In the genomic region with DNA sequence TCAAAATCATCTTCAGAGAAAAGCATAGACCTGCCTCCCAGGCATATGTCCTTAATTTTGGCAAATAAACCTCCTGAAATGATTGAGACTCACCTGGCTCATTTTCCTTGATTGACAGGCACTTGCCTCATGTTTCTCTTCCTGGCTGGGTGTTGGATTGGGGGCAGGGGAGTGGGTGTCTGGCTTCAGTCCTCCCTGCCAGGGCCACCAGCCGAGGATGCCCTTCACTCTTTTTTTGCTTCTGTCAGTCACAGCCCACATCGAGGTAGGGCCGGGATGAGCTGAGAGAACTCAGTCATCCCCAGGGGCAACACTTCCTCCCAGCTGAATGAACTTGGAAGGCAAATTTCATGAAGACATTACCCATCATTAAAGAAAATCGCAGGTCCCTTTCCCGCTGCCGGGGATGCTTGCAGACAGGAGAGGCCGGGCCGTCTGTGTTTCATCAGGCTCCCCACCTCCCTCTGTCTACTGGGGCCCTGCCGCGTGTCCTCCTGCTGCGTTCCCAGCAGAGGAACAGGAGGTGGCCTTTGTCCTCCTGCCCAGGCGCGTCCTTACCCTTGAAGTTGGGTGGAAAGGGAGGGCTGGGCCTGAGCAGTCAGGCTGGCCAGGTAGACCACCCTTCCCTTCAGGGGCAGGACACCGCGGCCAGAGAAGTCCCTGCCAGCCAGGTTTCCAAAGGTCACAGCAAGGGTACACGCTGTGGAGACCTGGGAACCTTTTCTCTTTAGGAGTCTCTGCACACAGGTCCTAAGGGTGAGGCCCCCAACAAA, we compare ENCODE assay signal across 1 cellular context.
A peak's percentile ranks its signal among the peaks of the same experiment; 100 is the strongest.
TF ChIP-seq lines count a peak whose summit lies in the region.

No MANE protein-coding gene starts in this region.

TF ChIP-seq in HepG2, 621 proteins besides CTCF, POLR2A, EP300 and RAD21 (continued from another document and continues in another):
- no peak for TF ChIP-seq ZNF24 (IDR thresholded peaks at IDR 0.05)
- TF ChIP-seq, protein P1, sequence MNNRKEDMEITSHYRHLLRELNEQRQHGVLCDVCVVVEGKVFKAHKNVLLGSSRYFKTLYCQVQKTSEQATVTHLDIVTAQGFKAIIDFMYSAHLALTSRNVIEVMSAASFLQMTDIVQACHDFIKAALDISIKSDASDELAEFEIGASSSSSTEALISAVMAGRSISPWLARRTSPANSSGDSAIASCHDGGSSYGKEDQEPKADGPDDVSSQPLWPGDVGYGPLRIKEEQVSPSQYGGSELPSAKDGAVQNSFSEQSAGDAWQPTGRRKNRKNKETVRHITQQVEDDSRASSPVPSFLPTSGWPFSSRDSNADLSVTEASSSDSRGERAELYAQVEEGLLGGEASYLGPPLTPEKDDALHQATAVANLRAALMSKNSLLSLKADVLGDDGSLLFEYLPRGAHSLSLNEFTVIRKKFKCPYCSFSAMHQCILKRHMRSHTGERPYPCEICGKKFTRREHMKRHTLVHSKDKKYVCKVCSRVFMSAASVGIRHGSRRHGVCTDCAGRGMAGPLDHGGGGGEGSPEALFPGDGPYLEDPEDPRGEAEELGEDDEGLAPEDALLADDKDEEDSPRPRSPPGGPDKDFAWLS (CRISPR knock-in tag; IDR thresholded peaks at IDR 0.05; ENCODE audit: borderline replicate concordance), result no peak
- TF ChIP-seq ZNF101 (CRISPR knock-in tag; IDR thresholded peaks at IDR 0.05; ENCODE audit: borderline replicate concordance, low read depth), result no peak
- no peak for TF ChIP-seq ZNF670 (CRISPR knock-in tag; IDR thresholded peaks at IDR 0.05; ENCODE audit: borderline replicate concordance)
- no peak for TF ChIP-seq ZNF530 (CRISPR knock-in tag; IDR thresholded peaks at IDR 0.05; ENCODE audit: low read depth)
- no peak for TF ChIP-seq HHEX (CRISPR knock-in tag; IDR thresholded peaks at IDR 0.05)
- TF ChIP-seq NR2C2 (CRISPR knock-in tag; IDR thresholded peaks at IDR 0.05; ENCODE audit: borderline replicate concordance), result 0 out of 2 replicates have a peak, but pooled peaks have one; percentile 32
- no peak for TF ChIP-seq PITX1 (CRISPR knock-in tag; IDR thresholded peaks at IDR 0.05)
- TF ChIP-seq TRIM24 (CRISPR knock-in tag; IDR thresholded peaks at IDR 0.05), result no peak
- TF ChIP-seq ZNF292 (CRISPR knock-in tag; IDR thresholded peaks at IDR 0.05; ENCODE audit: borderline replicate concordance, low read depth), result 0 out of 2 replicates have a peak, but pooled peaks have one; percentile 69
- TF ChIP-seq ZNF781 (CRISPR knock-in tag; IDR thresholded peaks at IDR 0.05; ENCODE audit: borderline replicate concordance, not compliant biosample characterization), result no peak
- TF ChIP-seq, protein P2, sequence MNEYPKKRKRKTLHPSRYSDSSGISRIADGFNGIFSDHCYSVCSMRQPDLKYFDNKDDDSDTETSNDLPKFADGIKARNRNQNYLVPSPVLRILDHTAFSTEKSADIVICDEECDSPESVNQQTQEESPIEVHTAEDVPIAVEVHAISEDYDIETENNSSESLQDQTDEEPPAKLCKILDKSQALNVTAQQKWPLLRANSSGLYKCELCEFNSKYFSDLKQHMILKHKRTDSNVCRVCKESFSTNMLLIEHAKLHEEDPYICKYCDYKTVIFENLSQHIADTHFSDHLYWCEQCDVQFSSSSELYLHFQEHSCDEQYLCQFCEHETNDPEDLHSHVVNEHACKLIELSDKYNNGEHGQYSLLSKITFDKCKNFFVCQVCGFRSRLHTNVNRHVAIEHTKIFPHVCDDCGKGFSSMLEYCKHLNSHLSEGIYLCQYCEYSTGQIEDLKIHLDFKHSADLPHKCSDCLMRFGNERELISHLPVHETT (CRISPR knock-in tag; conservative IDR thresholded peaks at IDR 0.05), result no peak
- no peak for TF ChIP-seq PHB2 (IDR thresholded peaks at IDR 0.05; ENCODE audit: partially characterized antibody)
- TF ChIP-seq, protein P3, sequence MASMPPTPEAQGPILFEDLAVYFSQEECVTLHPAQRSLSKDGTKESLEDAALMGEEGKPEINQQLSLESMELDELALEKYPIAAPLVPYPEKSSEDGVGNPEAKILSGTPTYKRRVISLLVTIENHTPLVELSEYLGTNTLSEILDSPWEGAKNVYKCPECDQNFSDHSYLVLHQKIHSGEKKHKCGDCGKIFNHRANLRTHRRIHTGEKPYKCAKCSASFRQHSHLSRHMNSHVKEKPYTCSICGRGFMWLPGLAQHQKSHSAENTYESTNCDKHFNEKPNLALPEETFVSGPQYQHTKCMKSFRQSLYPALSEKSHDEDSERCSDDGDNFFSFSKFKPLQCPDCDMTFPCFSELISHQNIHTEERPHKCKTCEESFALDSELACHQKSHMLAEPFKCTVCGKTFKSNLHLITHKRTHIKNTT (CRISPR knock-in tag; IDR thresholded peaks at IDR 0.05), result no peak
- TF ChIP-seq, protein P4, sequence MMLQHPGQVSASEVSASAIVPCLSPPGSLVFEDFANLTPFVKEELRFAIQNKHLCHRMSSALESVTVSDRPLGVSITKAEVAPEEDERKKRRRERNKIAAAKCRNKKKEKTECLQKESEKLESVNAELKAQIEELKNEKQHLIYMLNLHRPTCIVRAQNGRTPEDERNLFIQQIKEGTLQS (CRISPR knock-in tag; IDR thresholded peaks at IDR 0.05), result no peak
- TF ChIP-seq NAIF1 (CRISPR knock-in tag; IDR thresholded peaks at IDR 0.05; ENCODE audit: borderline replicate concordance), result no peak
- TF ChIP-seq, protein P5, sequence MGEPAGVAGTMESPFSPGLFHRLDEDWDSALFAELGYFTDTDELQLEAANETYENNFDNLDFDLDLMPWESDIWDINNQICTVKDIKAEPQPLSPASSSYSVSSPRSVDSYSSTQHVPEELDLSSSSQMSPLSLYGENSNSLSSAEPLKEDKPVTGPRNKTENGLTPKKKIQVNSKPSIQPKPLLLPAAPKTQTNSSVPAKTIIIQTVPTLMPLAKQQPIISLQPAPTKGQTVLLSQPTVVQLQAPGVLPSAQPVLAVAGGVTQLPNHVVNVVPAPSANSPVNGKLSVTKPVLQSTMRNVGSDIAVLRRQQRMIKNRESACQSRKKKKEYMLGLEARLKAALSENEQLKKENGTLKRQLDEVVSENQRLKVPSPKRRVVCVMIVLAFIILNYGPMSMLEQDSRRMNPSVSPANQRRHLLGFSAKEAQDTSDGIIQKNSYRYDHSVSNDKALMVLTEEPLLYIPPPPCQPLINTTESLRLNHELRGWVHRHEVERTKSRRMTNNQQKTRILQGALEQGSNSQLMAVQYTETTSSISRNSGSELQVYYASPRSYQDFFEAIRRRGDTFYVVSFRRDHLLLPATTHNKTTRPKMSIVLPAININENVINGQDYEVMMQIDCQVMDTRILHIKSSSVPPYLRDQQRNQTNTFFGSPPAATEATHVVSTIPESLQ (CRISPR knock-in tag; conservative IDR thresholded peaks at IDR 0.05), result no peak
- TF ChIP-seq, protein P6, sequence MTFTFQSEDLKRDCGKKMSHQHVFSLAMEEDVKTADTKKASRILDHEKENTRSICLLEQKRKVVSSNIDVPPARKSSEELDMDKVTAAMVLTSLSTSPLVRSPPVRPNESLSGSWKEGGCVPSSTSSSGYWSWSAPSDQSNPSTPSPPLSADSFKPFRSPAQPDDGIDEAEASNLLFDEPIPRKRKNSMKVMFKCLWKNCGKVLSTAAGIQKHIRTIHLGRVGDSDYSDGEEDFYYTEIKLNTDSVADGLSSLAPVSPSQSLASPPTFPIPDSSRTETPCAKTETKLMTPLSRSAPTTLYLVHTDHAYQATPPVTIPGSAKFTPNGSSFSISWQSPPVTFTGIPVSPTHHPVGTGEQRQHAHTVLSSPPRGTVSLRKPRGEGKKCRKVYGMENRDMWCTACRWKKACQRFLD (CRISPR knock-in tag; IDR thresholded peaks at IDR 0.05; ENCODE audit: borderline replicate concordance), result no peak
- no peak for TF ChIP-seq NCOA1 (CRISPR knock-in tag; IDR thresholded peaks at IDR 0.05)
- TF ChIP-seq ZNF367 (CRISPR knock-in tag; IDR thresholded peaks at IDR 0.05; ENCODE audit: borderline replicate concordance), result no peak
- no peak for TF ChIP-seq ZNF773 (CRISPR knock-in tag; IDR thresholded peaks at IDR 0.05; ENCODE audit: borderline replicate concordance)
- TF ChIP-seq KMT2B (CRISPR knock-in tag; IDR thresholded peaks at IDR 0.05), result peak; percentile 58; the same call in 1 of the 2 replicates
- TF ChIP-seq SAFB2 (CRISPR knock-in tag; IDR thresholded peaks at IDR 0.05; ENCODE audit: borderline replicate concordance, low read depth), result peak; percentile 45; the same call in 1 of the 2 replicates
- TF ChIP-seq POGZ (CRISPR knock-in tag; IDR thresholded peaks at IDR 0.05), result peak; percentile 36; the same call in 1 of the 2 replicates
- no peak for TF ChIP-seq HNRNPH1 (optimal IDR thresholded peaks at IDR 0.05; ENCODE audit: low read depth, low read length)
- no peak for TF ChIP-seq ZFP82 (CRISPR knock-in tag; IDR thresholded peaks at IDR 0.05; ENCODE audit: borderline replicate concordance)
- no peak for TF ChIP-seq ZNF7 (CRISPR knock-in tag; IDR thresholded peaks at IDR 0.05)
- TF ChIP-seq HDAC6 (IDR thresholded peaks at IDR 0.05; ENCODE audit: low read depth, low read length), result no peak
- no peak for TF ChIP-seq ZNF564 (CRISPR knock-in tag; IDR thresholded peaks at IDR 0.05)
- no peak for TF ChIP-seq TCF7L2 (IDR thresholded peaks at IDR 0.05; ENCODE audit: low read depth, low read length)
- TF ChIP-seq HOXA9 (CRISPR knock-in tag; IDR thresholded peaks at IDR 0.05; ENCODE audit: borderline replicate concordance), result no peak
- TF ChIP-seq, protein P7, sequence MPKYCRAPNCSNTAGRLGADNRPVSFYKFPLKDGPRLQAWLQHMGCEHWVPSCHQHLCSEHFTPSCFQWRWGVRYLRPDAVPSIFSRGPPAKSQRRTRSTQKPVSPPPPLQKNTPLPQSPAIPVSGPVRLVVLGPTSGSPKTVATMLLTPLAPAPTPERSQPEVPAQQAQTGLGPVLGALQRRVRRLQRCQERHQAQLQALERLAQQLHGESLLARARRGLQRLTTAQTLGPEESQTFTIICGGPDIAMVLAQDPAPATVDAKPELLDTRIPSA (CRISPR knock-in tag; IDR thresholded peaks at IDR 0.05; ENCODE audit: borderline replicate concordance), result no peak
- TF ChIP-seq JUNB (CRISPR knock-in tag; IDR thresholded peaks at IDR 0.05; ENCODE audit: borderline replicate concordance), result no peak
- TF ChIP-seq, protein P8, sequence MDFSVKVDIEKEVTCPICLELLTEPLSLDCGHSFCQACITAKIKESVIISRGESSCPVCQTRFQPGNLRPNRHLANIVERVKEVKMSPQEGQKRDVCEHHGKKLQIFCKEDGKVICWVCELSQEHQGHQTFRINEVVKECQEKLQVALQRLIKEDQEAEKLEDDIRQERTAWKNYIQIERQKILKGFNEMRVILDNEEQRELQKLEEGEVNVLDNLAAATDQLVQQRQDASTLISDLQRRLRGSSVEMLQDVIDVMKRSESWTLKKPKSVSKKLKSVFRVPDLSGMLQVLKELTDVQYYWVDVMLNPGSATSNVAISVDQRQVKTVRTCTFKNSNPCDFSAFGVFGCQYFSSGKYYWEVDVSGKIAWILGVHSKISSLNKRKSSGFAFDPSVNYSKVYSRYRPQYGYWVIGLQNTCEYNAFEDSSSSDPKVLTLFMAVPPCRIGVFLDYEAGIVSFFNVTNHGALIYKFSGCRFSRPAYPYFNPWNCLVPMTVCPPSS (IDR thresholded peaks at IDR 0.05), result no peak
- TF ChIP-seq, protein P9, sequence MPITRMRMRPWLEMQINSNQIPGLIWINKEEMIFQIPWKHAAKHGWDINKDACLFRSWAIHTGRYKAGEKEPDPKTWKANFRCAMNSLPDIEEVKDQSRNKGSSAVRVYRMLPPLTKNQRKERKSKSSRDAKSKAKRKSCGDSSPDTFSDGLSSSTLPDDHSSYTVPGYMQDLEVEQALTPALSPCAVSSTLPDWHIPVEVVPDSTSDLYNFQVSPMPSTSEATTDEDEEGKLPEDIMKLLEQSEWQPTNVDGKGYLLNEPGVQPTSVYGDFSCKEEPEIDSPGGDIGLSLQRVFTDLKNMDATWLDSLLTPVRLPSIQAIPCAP (CRISPR knock-in tag; IDR thresholded peaks at IDR 0.05; ENCODE audit: low read depth), result no peak
- TF ChIP-seq, protein P10, sequence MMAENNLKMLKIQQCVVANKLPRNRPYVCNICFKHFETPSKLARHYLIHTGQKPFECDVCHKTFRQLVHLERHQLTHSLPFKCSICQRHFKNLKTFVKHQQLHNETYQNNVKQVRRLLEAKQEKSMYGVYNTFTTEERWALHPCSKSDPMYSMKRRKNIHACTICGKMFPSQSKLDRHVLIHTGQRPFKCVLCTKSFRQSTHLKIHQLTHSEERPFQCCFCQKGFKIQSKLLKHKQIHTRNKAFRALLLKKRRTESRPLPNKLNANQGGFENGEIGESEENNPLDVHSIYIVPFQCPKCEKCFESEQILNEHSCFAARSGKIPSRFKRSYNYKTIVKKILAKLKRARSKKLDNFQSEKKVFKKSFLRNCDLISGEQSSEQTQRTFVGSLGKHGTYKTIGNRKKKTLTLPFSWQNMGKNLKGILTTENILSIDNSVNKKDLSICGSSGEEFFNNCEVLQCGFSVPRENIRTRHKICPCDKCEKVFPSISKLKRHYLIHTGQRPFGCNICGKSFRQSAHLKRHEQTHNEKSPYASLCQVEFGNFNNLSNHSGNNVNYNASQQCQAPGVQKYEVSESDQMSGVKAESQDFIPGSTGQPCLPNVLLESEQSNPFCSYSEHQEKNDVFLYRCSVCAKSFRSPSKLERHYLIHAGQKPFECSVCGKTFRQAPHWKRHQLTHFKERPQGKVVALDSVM (CRISPR knock-in tag; IDR thresholded peaks at IDR 0.05), result peak; percentile 54; the same call in 1 of the 2 replicates
- TF ChIP-seq ZNF780A (CRISPR knock-in tag; IDR thresholded peaks at IDR 0.05), result no peak
- no peak for TF ChIP-seq MTF2 (CRISPR knock-in tag; IDR thresholded peaks at IDR 0.05; ENCODE audit: borderline replicate concordance)
- no peak for TF ChIP-seq RCOR2 (CRISPR knock-in tag; IDR thresholded peaks at IDR 0.05)
- no peak for TF ChIP-seq RFXANK (CRISPR knock-in tag; IDR thresholded peaks at IDR 0.05)
- TF ChIP-seq, protein P11, sequence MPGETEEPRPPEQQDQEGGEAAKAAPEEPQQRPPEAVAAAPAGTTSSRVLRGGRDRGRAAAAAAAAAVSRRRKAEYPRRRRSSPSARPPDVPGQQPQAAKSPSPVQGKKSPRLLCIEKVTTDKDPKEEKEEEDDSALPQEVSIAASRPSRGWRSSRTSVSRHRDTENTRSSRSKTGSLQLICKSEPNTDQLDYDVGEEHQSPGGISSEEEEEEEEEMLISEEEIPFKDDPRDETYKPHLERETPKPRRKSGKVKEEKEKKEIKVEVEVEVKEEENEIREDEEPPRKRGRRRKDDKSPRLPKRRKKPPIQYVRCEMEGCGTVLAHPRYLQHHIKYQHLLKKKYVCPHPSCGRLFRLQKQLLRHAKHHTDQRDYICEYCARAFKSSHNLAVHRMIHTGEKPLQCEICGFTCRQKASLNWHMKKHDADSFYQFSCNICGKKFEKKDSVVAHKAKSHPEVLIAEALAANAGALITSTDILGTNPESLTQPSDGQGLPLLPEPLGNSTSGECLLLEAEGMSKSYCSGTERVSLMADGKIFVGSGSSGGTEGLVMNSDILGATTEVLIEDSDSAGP (CRISPR knock-in tag; IDR thresholded peaks at IDR 0.05; ENCODE audit: borderline replicate concordance), result peak; percentile 69
- no peak for TF ChIP-seq ZNF468 (CRISPR knock-in tag; IDR thresholded peaks at IDR 0.05)
- TF ChIP-seq NFKB2 (CRISPR knock-in tag; IDR thresholded peaks at IDR 0.05; ENCODE audit: borderline replicate concordance), result peak; percentile 43; the same call in 1 of the 2 replicates
- no peak for TF ChIP-seq ZC3H4 (CRISPR knock-in tag; IDR thresholded peaks at IDR 0.05; ENCODE audit: borderline replicate concordance)
- TF ChIP-seq ZSCAN25 (CRISPR knock-in tag; IDR thresholded peaks at IDR 0.05), result no peak
